24 cellular contexts compared by ENCODE assay signal in genomic region chr3:13567684-13568514, GRCh38. TPM values are rescaled to one million over a fixed set of nuclear protein-coding genes. Genes with fewer than 3 reads are reported as not detected.
"Had no signal": no experiment of that assay in that cellular context is flagged by ENCODE, and none has a peak within 500 bp of the region (broad histone marks: within the 10 kb centered on the region; RNA-seq: fewer than 3 reads in every experiment).

No MANE protein-coding gene starts in this region.

- DNase-seq: activated CD4-positive, alpha-beta T cell treated with anti-CD3 and anti-CD28 coated beads, Interleukin-2, amount 50 U/mL, for 4 hours; activated naive CD4-positive, alpha-beta T cell; activated T-cell treated with anti-CD3 and anti-CD28 coated beads for 4 hours; activated T-cell treated with anti-CD3 and anti-CD28 coated beads, Interleukin-2, amount 50 U/mL, for 72 hours; anterior cingulate cortex; cerebellar nuclear complex; dorsolateral prefrontal cortex; effector memory CD4-positive, alpha-beta T cell; gastrocnemius medialis; glutamatergic neuron; mesendoderm; stimulated activated naive CD8-positive, alpha-beta T cell treated with anti-CD3 and anti-CD28 coated beads, Interleukin-15, Interleukin-2, amounts not matched to agents 100 U/mL and 50 U/mL, for 24 hours; T-helper 17 cell; trophoblast cell; uterus had no signal

- ATAC-seq: activated naive CD4-positive, alpha-beta T cell treated with anti-CD3 and anti-CD28 coated beads, Interleukin-2, amount 50 U/mL, for 72 hours; activated T-cell treated with anti-CD3 and anti-CD28 coated beads, Interleukin-2, amount 50 U/mL, for 72 hours; gastrocnemius medialis; left lung; natural killer cell treated with Interleukin-12 subunit alpha and Interleukin-12 subunit beta and Interleukin-15 and Interleukin-18, amount 100 ng/mL, for 72 hours; right cardiac atrium; stimulated activated naive CD8-positive, alpha-beta T cell treated with anti-CD3 and anti-CD28 coated beads, Interleukin-15, Interleukin-2, amounts not matched to agents 100 U/mL and 50 U/mL, for 24 hours; T-helper 17 cell; WTC11 had no signal

- H3K9me3 ChIP-seq: gastrocnemius medialis, left lung, thoracic aorta, uterus had no signal

- H3K27ac Mint-ChIP-seq: activated T-cell treated with anti-CD3 and anti-CD28 coated beads, Interleukin-2, amount 50 U/mL, for 72 hours; natural killer cell treated with Interleukin-12 subunit alpha and Interleukin-12 subunit beta and Interleukin-15 and Interleukin-18, amount 100 ng/mL, for 72 hours; T-helper 17 cell had no signal

- H3K36me3 ChIP-seq: gastrocnemius medialis, left lung, thoracic aorta, uterus had no signal

- H3K4me3 Mint-ChIP-seq: activated T-cell treated with anti-CD3 and anti-CD28 coated beads, Interleukin-2, amount 50 U/mL, for 72 hours; natural killer cell treated with Interleukin-12 subunit alpha and Interleukin-12 subunit beta and Interleukin-15 and Interleukin-18, amount 100 ng/mL, for 72 hours; T-helper 17 cell; WTC11 had no signal

- H3K9me3 Mint-ChIP-seq: activated naive CD4-positive, alpha-beta T cell treated with anti-CD3 and anti-CD28 coated beads, Interleukin-2, amount 50 U/mL, for 72 hours; activated T-cell treated with anti-CD3 and anti-CD28 coated beads, Interleukin-2, amount 50 U/mL, for 72 hours; natural killer cell treated with Interleukin-12 subunit alpha and Interleukin-12 subunit beta and Interleukin-15 and Interleukin-18, amount 100 ng/mL, for 72 hours; WTC11 had no signal

- H3K4me1 ChIP-seq: gastrocnemius medialis, left lung, parathyroid adenoma, uterus had no signal

- H3K27me3 Mint-ChIP-seq: natural killer cell treated with Interleukin-12 subunit alpha and Interleukin-12 subunit beta and Interleukin-15 and Interleukin-18, amount 100 ng/mL, for 72 hours had no signal

- H3K4me3 ChIP-seq: coronary artery, dorsolateral prefrontal cortex, gastrocnemius medialis, left lung, lung, thoracic aorta, uterus had no signal

- H3K27me3 ChIP-seq: dorsolateral prefrontal cortex, gastrocnemius medialis, uterus had no signal

- H3K36me3 Mint-ChIP-seq: activated naive CD4-positive, alpha-beta T cell treated with anti-CD3 and anti-CD28 coated beads, Interleukin-2, amount 50 U/mL, for 72 hours; natural killer cell treated with Interleukin-12 subunit alpha and Interleukin-12 subunit beta and Interleukin-15 and Interleukin-18, amount 100 ng/mL, for 72 hours; WTC11 had no signal

- H3K27ac ChIP-seq: dorsolateral prefrontal cortex, gastrocnemius medialis, left lung, parathyroid adenoma, thoracic aorta, uterus had no signal

RNA-seq across cellular contexts. Expression of gene FBLN2, which starts 19.0 kb away (rescaled TPM):
- total RNA-seq: activated naive CD4-positive, alpha-beta T cell treated with anti-CD3 and anti-CD28 coated beads, Interleukin-2, amount 50 U/mL, for 72 hours; natural killer cell treated with Interleukin-12 subunit alpha and Interleukin-12 subunit beta and Interleukin-15 and Interleukin-18, amount 100 ng/mL, for 72 hours had no signal
